12 cellular contexts compared by ENCODE assay signal in the genomic region with DNA sequence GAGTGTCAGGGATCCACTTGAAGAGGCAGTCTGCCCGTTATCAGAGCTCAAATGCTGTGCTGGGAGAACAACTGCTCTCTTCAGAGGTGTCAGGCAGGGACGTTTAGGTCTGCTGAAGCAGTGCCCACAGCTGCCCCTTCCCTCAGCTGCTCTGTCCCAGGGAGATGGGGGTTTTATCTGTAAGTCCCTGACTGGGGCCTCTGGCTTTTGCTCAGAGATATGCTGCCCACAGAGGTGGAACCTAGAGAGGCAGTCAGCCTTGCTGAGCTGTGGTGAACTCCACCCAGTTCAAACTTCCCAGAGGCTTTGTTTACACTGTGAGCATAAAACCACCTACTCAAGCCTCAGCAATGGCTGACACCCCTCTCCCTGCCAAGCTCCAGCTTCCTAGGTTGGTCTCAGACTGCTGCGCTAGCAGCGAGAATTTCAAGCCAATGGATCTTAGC. TPM values are rescaled to one million over a fixed set of nuclear protein-coding genes. Genes with fewer than 3 reads are reported as not detected.
DNase-seq lines count a peak whose midpoint lies in the region; ATAC-seq and TF ChIP-seq lines count a peak whose summit lies in the region.
"Had no signal": no experiment of that assay in that cellular context is flagged by ENCODE, and none has a peak within 500 bp of the region (broad histone marks: within the 10 kb centered on the region; RNA-seq: fewer than 3 reads in every experiment).

No MANE protein-coding gene starts in this region.

- peaks cover 25% of the 10 kb centered on the region for H3K36me3 Mint-ChIP-seq in T-cell

- no peak overlapping the region for H3K27ac ChIP-seq in breast epithelium
- H3K27ac ChIP-seq: neutrophil had no signal

- H3K9me3 ChIP-seq in breast epithelium = no peaks in the 10 kb centered on the region
- H3K9me3 ChIP-seq: neutrophil had no signal

- TF ChIP-seq CTCF in GM10266 (IDR thresholded peaks at IDR 0.05; ENCODE audit: control insufficient read depth, insufficient read depth, low read depth, missing control alignments) (no peak), breast epithelium (IDR thresholded peaks at IDR 0.05) (no peak)

- no peak for TF ChIP-seq POLR2A in breast epithelium (IDR thresholded peaks at IDR 0.05)

- H3K4me1 Mint-ChIP-seq in T-cell = peaks cover 0 to 46% (median 0%) of the 10 kb centered on the region in 3 donors
- H3K4me1 Mint-ChIP-seq: activated CD4-positive, alpha-beta T cell treated with anti-CD3 and anti-CD28 coated beads for 36 hours had no signal

- H3K27me3 ChIP-seq in breast epithelium = peaks cover 0 to 4% of the 10 kb centered on the region in 2 donors
- H3K27me3 ChIP-seq: neutrophil had no signal

- POLR2A ChIA-PET in T-cell (lab: Charles Lee) = no interaction called here

- H3K9me3 Mint-ChIP-seq in T-cell = peaks cover 2 to 23% (median 16%) of the 10 kb centered on the region in 3 donors

- peak overlapping the region in 1 of 2 donors; percentile 41 for H3K27ac Mint-ChIP-seq in T-cell
- H3K27ac Mint-ChIP-seq: activated CD4-positive, alpha-beta T cell treated with anti-CD3 and anti-CD28 coated beads for 36 hours had no signal

- ATAC-seq in GM18907 (IDR thresholded peaks at IDR 0.05; ENCODE audit: unreplicated experiment) = peak; percentile 65
- ATAC-seq in HG02852 (IDR thresholded peaks at IDR 0.05; ENCODE audit: unreplicated experiment) = peak; percentile 82
- peak in 3 of 4 experiments; percentile 26 to 70 (median 31) for ATAC-seq in T-cell (replicated peaks in 1 of 4)
- ATAC-seq: activated CD4-positive, alpha-beta T cell treated with anti-CD3 and anti-CD28 coated beads for 36 hours had no signal

- CTCF ChIA-PET in T-cell (lab: Charles Lee) = no interaction called here

- H3K4me1 ChIP-seq in breast epithelium = no peaks in the 10 kb centered on the region

- H3K36me3 ChIP-seq in breast epithelium = no peaks in the 10 kb centered on the region

- DNase-seq in T-cell = no peak
- peak; percentile 21 for DNase-seq in renal cortical epithelial cell (ENCODE audit: low read depth)
- DNase-seq in HPDE6-E6E7 (ENCODE audit: extremely low spot score) = no peak
- DNase-seq in GM10266 (ENCODE audit: extremely low spot score) = no peak
- no peak for DNase-seq in breast epithelium (ENCODE audit: low spot score in 2 of 2)
- DNase-seq: activated CD4-positive, alpha-beta T cell treated with anti-CD3 and anti-CD28 coated beads for 36 hours; activated naive CD4-positive, alpha-beta T cell treated with anti-CD3 and anti-CD28 coated beads, Interleukin-2, amount 50 U/mL, for 16 hours; NCI-H524; stimulated activated CD4-positive, alpha-beta T cell treated with anti-CD3 and anti-CD28 coated beads, Interleukin-12 subunit alpha, Interleukin-12 subunit beta, amount 100 ng/mL, for 4 hours had no signal

- intact Hi-C loops in breast epithelium (cut with DNase I; ENCODE audit: low total_unique reads) = no loop called here

- no peak overlapping the region for H3K4me3 ChIP-seq in breast epithelium

- peaks cover 6% of the 10 kb centered on the region in 2 donors for H3K27me3 Mint-ChIP-seq in T-cell

- peak overlapping the region in 1 of 3 donors; percentile 11 for H3K4me3 Mint-ChIP-seq in T-cell
- H3K4me3 Mint-ChIP-seq: activated CD4-positive, alpha-beta T cell treated with anti-CD3 and anti-CD28 coated beads for 36 hours had no signal

RNA-seq across cellular contexts. Expression of a gene that starts 38.1 kb away (rescaled TPM):
- total RNA-seq in T-cell = 10 to 100 TPM in 4 of 5 donors, 1 to 10 TPM in 1; 5.1 to 28.4 (median 13.6) TPM
- total RNA-seq in renal cortical epithelial cell = 0.65 TPM in 1 of 2 replicates, not detected in the other
- total RNA-seq in breast epithelium = 10 to 100 TPM in 2 of 3 donors, 1 to 10 TPM in 1; 3.6 to 20.5 (median 11.7) TPM

Comparison
In these comparisons a context has a peak if more than half of its experiments do, and no peak if none do; other contexts are left out.
1. ATAC-seq: peak in every context shown above with its lines; median percentile 82 in HG02852; 65 in GM18907; 31 in T-cell.